In the genomic region with DNA sequence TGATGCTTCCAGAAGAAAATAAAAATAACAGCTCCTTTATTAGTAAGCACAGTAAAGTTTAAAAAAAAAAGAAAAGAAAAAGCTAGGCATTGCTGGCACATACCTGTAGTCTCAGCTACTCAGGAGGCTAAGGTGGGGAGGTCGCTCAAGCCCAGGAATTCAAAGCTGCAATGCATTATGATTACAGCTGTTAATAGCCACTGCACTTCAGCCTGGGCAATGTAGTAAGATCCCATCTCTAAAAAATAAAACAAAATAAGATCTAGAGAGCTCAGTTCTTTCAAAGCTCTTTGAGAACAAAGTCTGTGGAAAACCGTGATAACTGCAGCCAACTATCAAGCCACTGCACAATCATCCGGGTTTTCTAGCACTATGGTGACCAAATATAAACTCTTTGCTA, we compare ENCODE assay signal across 22 cellular contexts.
"Had no signal": no experiment of that assay in that cellular context is flagged by ENCODE, and none has a peak within 500 bp of the region (broad histone marks: within the 10 kb centered on the region; RNA-seq: fewer than 3 reads in every experiment).

No MANE protein-coding gene starts in this region.

- H3K4me3 Mint-ChIP-seq: activated naive CD4-positive, alpha-beta T cell treated with anti-CD3 and anti-CD28 coated beads, Interleukin-2, amount 10 ng/mL, durations not matched to agents 7 days and 5 days; activated naive CD8-positive, alpha-beta T cell treated with anti-CD3 and anti-CD28 coated beads, Interleukin-2, amount 50 U/mL, for 24 hours; brain had no signal

- H3K9me3 ChIP-seq: thoracic aorta, upper lobe of left lung had no signal

- H3K9me3 Mint-ChIP-seq: activated naive CD8-positive, alpha-beta T cell treated with anti-CD3 and anti-CD28 coated beads, Interleukin-2, amount 50 U/mL, for 24 hours; brain had no signal

- H3K27me3 ChIP-seq: left lung, stomach, upper lobe of left lung had no signal

- H3K27ac Mint-ChIP-seq: activated naive CD4-positive, alpha-beta T cell treated with anti-CD3 and anti-CD28 coated beads, Interleukin-2, amount 10 ng/mL, durations not matched to agents 7 days and 5 days; activated naive CD8-positive, alpha-beta T cell treated with anti-CD3 and anti-CD28 coated beads, Interleukin-2, amount 50 U/mL, for 24 hours; brain; nephron progenitor cell had no signal

- H3K4me1 Mint-ChIP-seq: activated naive CD4-positive, alpha-beta T cell treated with anti-CD3 and anti-CD28 coated beads, Interleukin-2, amount 10 ng/mL, durations not matched to agents 7 days and 5 days; activated naive CD8-positive, alpha-beta T cell treated with anti-CD3 and anti-CD28 coated beads, Interleukin-2, amount 50 U/mL, for 24 hours; brain had no signal

- H3K36me3 Mint-ChIP-seq: activated naive CD4-positive, alpha-beta T cell treated with anti-CD3 and anti-CD28 coated beads, Interleukin-2, amount 10 ng/mL, durations not matched to agents 7 days and 5 days; brain had no signal

- H3K4me1 ChIP-seq: left lung, upper lobe of left lung had no signal

- H3K27me3 Mint-ChIP-seq: activated naive CD4-positive, alpha-beta T cell treated with anti-CD3 and anti-CD28 coated beads, Interleukin-2, amount 10 ng/mL, durations not matched to agents 7 days and 5 days; activated naive CD8-positive, alpha-beta T cell treated with anti-CD3 and anti-CD28 coated beads, Interleukin-2, amount 50 U/mL, for 24 hours; brain; progenitor cell of endocrine pancreas had no signal

- DNase-seq: activated CD4-positive, alpha-beta T cell treated with anti-CD3 and anti-CD28 coated beads for 1 hour; activated CD8-positive, alpha-beta memory T cell treated with anti-CD3 and anti-CD28 coated beads for 24 hours; activated CD8-positive, alpha-beta memory T cell treated with anti-CD3 and anti-CD28 coated beads, Interleukin-2, amount 50 U/mL, for 48 hours; activated effector memory CD4-positive, alpha-beta T cell treated with Interleukin-2 at 50 U/mL for 16 hours; activated naive CD4-positive, alpha-beta T cell treated with anti-CD3 and anti-CD28 coated beads, Interleukin-2, amount 10 ng/mL, durations not matched to agents 7 days and 5 days; activated naive CD8-positive, alpha-beta T cell treated with anti-CD3 and anti-CD28 coated beads, Interleukin-2, amount 50 U/mL, for 24 hours; activated T-cell treated with anti-CD3 and anti-CD28 coated beads, Interleukin-2, amount 50 U/mL, for 48 hours; anterior cingulate cortex; erythroblast; hypothalamus; nephron progenitor cell; stimulated activated CD4-positive, alpha-beta T cell treated with anti-CD3 and anti-CD28 coated beads, Interleukin-2, amount 100 ng/mL, for 24 hours; stomach; T1000 had no signal

- H3K27ac ChIP-seq: left lung, stomach, thoracic aorta, upper lobe of left lung had no signal

- H3K4me3 ChIP-seq: left lung, stomach, thoracic aorta, upper lobe of left lung had no signal

- H3K36me3 ChIP-seq: left lung, stomach, thoracic aorta, upper lobe of left lung had no signal

- FAIRE-seq: colon, endometrium, frontal cortex had no signal
